ENCODE assay signal across 8 cellular contexts in genomic region chr19:45423589-45424190, GRCh38. TPM values are rescaled to one million over a fixed set of nuclear protein-coding genes. Genes with fewer than 3 reads are reported as not detected.
DNase-seq lines count a peak whose midpoint lies in the region; ATAC-seq and TF ChIP-seq lines count a peak whose summit lies in the region.

Gene ERCC1, minus strand, starts transcription at chr19:45423917. Its CDS starts 543 bp downstream, at chr19:45423374.

- peak within 1 kb of the TSS; percentile 100 for H3K27ac ChIP-seq in epithelial cell of prostate

- TF ChIP-seq CTCF in Caco-2 (IDR thresholded peaks at IDR 0.05; ENCODE audit: insufficient read depth in 1 of 2, low read depth in 1 of 2, low read length in 1 of 2, severe bottlenecking in 1 of 2, unreplicated experiment in 1 of 2), result no peak
- no peak for TF ChIP-seq CTCF in mucosa of descending colon (IDR thresholded peaks at IDR 0.05)

- H3K27me3 ChIP-seq in Caco-2 (replicated peaks; ENCODE audit: control insufficient read depth, insufficient read depth, low read length), result no peaks in the 10 kb centered on the region

- BruUV-seq in Caco-2 (replicated peaks; lab: Mats Ljungman, UMichigan), result TSS peak; percentile 83

- H3K9me3 Mint-ChIP-seq in Caco-2 (ENCODE audit: unreplicated experiment), result no peaks in the 10 kb centered on the region

- H3K9me3 ChIP-seq in Caco-2, result no peaks in the 10 kb centered on the region
- H3K9me3 ChIP-seq in mucosa of descending colon, result no peaks in the 10 kb centered on the region

- intact Hi-C loops in Caco-2 (cut with micrococcal nuclease; ENCODE audit: unreplicated experiment) (loop anchor here (1.0 to 5.0 kb wide), 4 partner anchors 18 to 61 kb away; partner anchors contain the start of gene PPP1R13L), mucosa of descending colon (cut with DNase I, micrococcal nuclease) (no loop called here)

- H3K36me3 Mint-ChIP-seq in Caco-2 (ENCODE audit: insufficient read depth, unreplicated experiment), result peaks cover 26% of the 10 kb centered on the region

- DNase-seq in Caco-2 (peak; percentile 99 to 100), HPDE6-E6E7 (ENCODE audit: extremely low spot score) (peak; percentile 97), NCI-H82 treated with DMSO at 0.1 percent for 48 hours (lab: John Stamatoyannopoulos, UW; ENCODE audit: unreplicated experiment) (peak; percentile 95), epithelial cell of prostate (ENCODE audit: low read depth, low spot score) (peak; percentile 90), mucosa of descending colon (peak; percentile 99)
- peak; percentile 74 to 89 (median 87) for DNase-seq in activated CD8-positive, alpha-beta memory T cell treated with anti-CD3 and anti-CD28 coated beads for 48 hours (ENCODE audit: low read depth in 2 of 3, low spot score in 2 of 3)
- DNase-seq in stimulated activated naive CD4-positive, alpha-beta T cell (lab: John Stamatoyannopoulos, UW), result peak in 5 of 6 experiments; percentile 37 to 84 (median 64)

- H3K4me1 Mint-ChIP-seq in Caco-2 (ENCODE audit: low read depth, unreplicated experiment), result peaks cover 20% of the 10 kb centered on the region

- peak within 1 kb of the TSS; percentile 86 for H3K4me3 Mint-ChIP-seq in Caco-2 (ENCODE audit: unreplicated experiment)

- H3K27ac Mint-ChIP-seq in Caco-2 (ENCODE audit: unreplicated experiment), result peak within 1 kb of the TSS; percentile 89

- ATAC-seq in GM19467 (IDR thresholded peaks at IDR 0.05; ENCODE audit: unreplicated experiment), result peak; percentile 58
- ATAC-seq in mucosa of descending colon, result peak; percentile 91

- CTCF ChIA-PET in Caco-2 (lab: Charles Lee), result interaction anchor here (0.7 to 4.1 kb wide), 4 partner anchors 16 to 62 kb away, joined by 3 to 18 read pairs (median 5); no protein-coding TSS in a partner anchor

- H3K4me1 ChIP-seq in Caco-2 (peaks cover 15% of the 10 kb centered on the region), mucosa of descending colon (ENCODE audit: low read depth) (peaks cover 16% of the 10 kb centered on the region)

- H3K27me3 Mint-ChIP-seq in Caco-2 (ENCODE audit: insufficient read depth, unreplicated experiment), result no peaks in the 10 kb centered on the region

- H3K4me3 ChIP-seq in Caco-2 (ENCODE audit: low read depth, low read length), result peak within 1 kb of the TSS; percentile 65
- H3K4me3 ChIP-seq in mucosa of descending colon, result peak within 1 kb of the TSS; percentile 18

- POLR2A ChIA-PET in Caco-2 (lab: Charles Lee), result interaction anchor here (0.6 to 1.0 kb wide), 4 partner anchors 9 to 99 kb away, joined by 4 to 8 read pairs (median 6); no protein-coding TSS in a partner anchor

- H3K36me3 ChIP-seq in Caco-2 (ENCODE audit: control insufficient read depth, insufficient read depth, low read length) (peaks cover 2% of the 10 kb centered on the region), mucosa of descending colon (ENCODE audit: low read depth) (no peaks in the 10 kb centered on the region)

RNA-seq across cellular contexts. Expression of gene ERCC1, which starts in this region (rescaled TPM):
- total RNA-seq in Caco-2 (2022), result 43.5 and 51.0 TPM in 2 replicates
- total RNA-seq in mucosa of descending colon, result 10 to 100 TPM; 37.7 to 51.2 (median 46.6) TPM

Comparison
In these comparisons a context has a peak if more than half of its experiments do, and no peak if none do; other contexts are left out.
1. Peak in every context shown above with its lines: DNase-seq, ATAC-seq, H3K4me3 ChIP-seq and H3K27ac ChIP-seq.